8 cellular contexts compared by ENCODE assay signal in the genomic region with DNA sequence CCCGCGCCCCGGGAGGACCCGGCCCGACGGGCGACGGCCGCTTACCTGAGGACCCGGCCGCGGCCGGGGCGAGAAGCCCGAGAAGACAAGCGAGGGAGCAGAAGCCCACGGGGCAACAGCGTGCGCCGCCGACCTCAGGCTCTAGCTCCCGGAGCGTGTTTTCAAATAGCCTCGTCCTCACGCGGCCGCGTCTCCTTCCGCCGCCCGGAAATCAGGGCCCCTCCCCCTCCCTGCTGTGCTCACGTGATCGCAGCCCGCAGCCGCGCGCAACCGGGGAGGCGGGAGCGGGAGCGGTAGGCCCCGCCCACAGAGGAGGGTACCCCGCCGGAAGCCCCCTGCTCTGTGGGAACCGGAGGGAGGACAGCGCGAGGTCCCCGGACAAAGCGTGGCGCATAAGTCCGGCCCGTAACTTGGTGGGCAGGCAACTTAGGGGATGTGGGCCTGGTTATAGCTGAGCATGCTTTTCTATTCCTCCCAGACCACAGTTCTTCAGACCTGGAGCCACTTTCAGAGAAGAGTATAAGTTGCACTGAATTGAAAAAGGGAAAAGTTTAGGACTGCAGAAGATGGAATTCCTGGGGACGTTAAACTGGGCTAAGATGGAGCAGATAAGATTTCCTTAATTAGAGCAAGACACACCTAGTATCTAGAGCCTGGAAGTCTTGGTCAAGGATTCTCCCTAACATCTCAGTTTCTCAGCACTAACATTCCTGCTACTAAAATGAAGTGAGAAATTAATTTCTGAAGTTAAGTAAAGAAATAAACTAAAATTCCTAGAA. TPM values are rescaled to one million over a fixed set of nuclear protein-coding genes. Genes with fewer than 3 reads are reported as not detected.
DNase-seq lines count a peak whose midpoint lies in the region; ATAC-seq and TF ChIP-seq lines count a peak whose summit lies in the region.

A gene (minus strand): TSS at position 216 of the 779 bp plus-strand sequence. CDS start 3,579 bp downstream, outside the sequence.

- peak; percentile 79 for ATAC-seq in GM21786 (IDR thresholded peaks at IDR 0.05; ENCODE audit: unreplicated experiment)
- ATAC-seq in naive thymus-derived CD4-positive, alpha-beta T cell = peak; percentile 96
- peak; percentile 94 for ATAC-seq in stimulated activated memory B cell treated with anti-CD40 and anti-IgM and Interleukin-4, amounts not matched to agents 10 μg/mL and 1 μg/mL and 100 μg/mL, for 72 hours

- H3K9me3 ChIP-seq in KOPT-K1 (ENCODE audit: insufficient read depth, low read length, poor library complexity, severe bottlenecking) (no peaks in the 10 kb centered on the region), fibroblast of lung (ENCODE audit: control insufficient read depth, insufficient read depth, low read depth, low read length) (no peaks in the 10 kb centered on the region)
- no peaks in the 10 kb centered on the region for H3K9me3 ChIP-seq in naive thymus-derived CD4-positive, alpha-beta T cell (ENCODE audit: control insufficient read depth in 2 of 3, low read length in 3 of 3)

- CTCF ChIA-PET in naive thymus-derived CD4-positive, alpha-beta T cell (lab: Charles Lee) = no interaction called here

- H3K36me3 ChIP-seq in KOPT-K1 (ENCODE audit: insufficient read depth, low read length) = peaks cover 8% of the 10 kb centered on the region
- H3K36me3 ChIP-seq in fibroblast of lung (ENCODE audit: control insufficient read depth, insufficient read depth, low read length) = no peaks in the 10 kb centered on the region
- peaks cover 0 to 5% (median 0%) of the 10 kb centered on the region in 3 experiments for H3K36me3 ChIP-seq in naive thymus-derived CD4-positive, alpha-beta T cell (ENCODE audit: control insufficient read depth in 2 of 3, insufficient read depth in 3 of 3, low read length in 3 of 3)

- H3K79me2 ChIP-seq in fibroblast of lung (ENCODE audit: control insufficient read depth, insufficient read depth, low read length) = peaks cover 46% of the 10 kb centered on the region

- peaks cover 4% of the 10 kb centered on the region for H3K4me1 ChIP-seq in fibroblast of lung (ENCODE audit: control insufficient read depth, extremely low read depth, insufficient read depth, low read length)
- H3K4me1 ChIP-seq in naive thymus-derived CD4-positive, alpha-beta T cell (ENCODE audit: control insufficient read depth in 2 of 2, insufficient read depth in 2 of 2, low read length in 2 of 2) = peaks cover 8 to 22% of the 10 kb centered on the region in 2 donors

- H3K4me1 Mint-ChIP-seq in activated T-helper 1 cell treated with anti-CD3 and anti-CD28 coated beads, Interleukin-12 subunit alpha, Interleukin-12 subunit beta, Interleukin-2, Interleukin-4 antibody, amounts not matched to agents 30 ng/mL and 10 ng/mL and 1 ng/mL, durations not matched to agents 14 hours and 24 hours and 36 hours (ENCODE audit: low read depth) = peaks cover 50% of the 10 kb centered on the region
- peaks cover 32 to 62% (median 53%) of the 10 kb centered on the region in 7 donors for H3K4me1 Mint-ChIP-seq in naive thymus-derived CD4-positive, alpha-beta T cell
- H3K4me1 Mint-ChIP-seq in stimulated activated memory B cell treated with anti-CD40 and anti-IgM and Interleukin-4, amounts not matched to agents 10 μg/mL and 1 μg/mL and 100 μg/mL, for 72 hours = peaks cover 59% of the 10 kb centered on the region

- intact Hi-C loops in activated T-helper 1 cell treated with anti-CD3 and anti-CD28 coated beads, Interleukin-12 subunit alpha, Interleukin-12 subunit beta, Interleukin-2, Interleukin-4 antibody, amounts not matched to agents 30 ng/mL and 10 ng/mL and 1 ng/mL, durations not matched to agents 14 hours and 24 hours and 36 hours (cut with micrococcal nuclease) = loop anchor here (1.0 to 10.0 kb wide), 9 partner anchors 58 to 1180 kb away; a partner anchor contains a TSS
- intact Hi-C loops in naive thymus-derived CD4-positive, alpha-beta T cell (cut with micrococcal nuclease) = loop anchor here (1.0 to 10.0 kb wide), 16 partner anchors 28 to 1180 kb away; a partner anchor contains a TSS

- peak within 1 kb of the TSS; percentile 67 for H3K4me2 ChIP-seq in fibroblast of lung (ENCODE audit: extremely low read depth, insufficient read depth, low read length)

- no peaks in the 10 kb centered on the region for H3K27me3 Mint-ChIP-seq in activated T-helper 1 cell treated with anti-CD3 and anti-CD28 coated beads, Interleukin-12 subunit alpha, Interleukin-12 subunit beta, Interleukin-2, Interleukin-4 antibody, amounts not matched to agents 30 ng/mL and 10 ng/mL and 1 ng/mL, durations not matched to agents 14 hours and 24 hours and 36 hours (ENCODE audit: insufficient read depth)
- H3K27me3 Mint-ChIP-seq in naive thymus-derived CD4-positive, alpha-beta T cell = no peaks in the 10 kb centered on the region
- H3K27me3 Mint-ChIP-seq in stimulated activated memory B cell treated with anti-CD40 and anti-IgM and Interleukin-4, amounts not matched to agents 10 μg/mL and 1 μg/mL and 100 μg/mL, for 72 hours = no peaks in the 10 kb centered on the region

- peak within 1 kb of the TSS; percentile 91 for H3K4me3 Mint-ChIP-seq in activated T-helper 1 cell treated with anti-CD3 and anti-CD28 coated beads, Interleukin-12 subunit alpha, Interleukin-12 subunit beta, Interleukin-2, Interleukin-4 antibody, amounts not matched to agents 30 ng/mL and 10 ng/mL and 1 ng/mL, durations not matched to agents 14 hours and 24 hours and 36 hours
- peak within 1 kb of the TSS; percentile 87 to 99 (median 94) for H3K4me3 Mint-ChIP-seq in naive thymus-derived CD4-positive, alpha-beta T cell
- peak within 1 kb of the TSS; percentile 85 for H3K4me3 Mint-ChIP-seq in stimulated activated memory B cell treated with anti-CD40 and anti-IgM and Interleukin-4, amounts not matched to agents 10 μg/mL and 1 μg/mL and 100 μg/mL, for 72 hours

- peak within 1 kb of the TSS; percentile 75 for H3K27ac Mint-ChIP-seq in activated T-helper 1 cell treated with anti-CD3 and anti-CD28 coated beads, Interleukin-12 subunit alpha, Interleukin-12 subunit beta, Interleukin-2, Interleukin-4 antibody, amounts not matched to agents 30 ng/mL and 10 ng/mL and 1 ng/mL, durations not matched to agents 14 hours and 24 hours and 36 hours
- H3K27ac Mint-ChIP-seq in naive thymus-derived CD4-positive, alpha-beta T cell = peak within 1 kb of the TSS; percentile 77 to 94 (median 86)
- H3K27ac Mint-ChIP-seq in stimulated activated memory B cell treated with anti-CD40 and anti-IgM and Interleukin-4, amounts not matched to agents 10 μg/mL and 1 μg/mL and 100 μg/mL, for 72 hours = peak within 1 kb of the TSS; percentile 96

- H3K4me3 ChIP-seq in fibroblast of lung (replicated peaks in 1 of 4; ENCODE audit: control extremely low read depth in 1 of 4, insufficient read depth in 1 of 4, low read depth in 3 of 4, low read length in 4 of 4) = peak within 1 kb of the TSS; percentile 76 to 96 (median 86)
- peak within 1 kb of the TSS; percentile 79 for H3K4me3 ChIP-seq in naive thymus-derived CD4-positive, alpha-beta T cell (ENCODE audit: low read length)

- peaks cover 23% of the 10 kb centered on the region for H3K36me3 Mint-ChIP-seq in activated T-helper 1 cell treated with anti-CD3 and anti-CD28 coated beads, Interleukin-12 subunit alpha, Interleukin-12 subunit beta, Interleukin-2, Interleukin-4 antibody, amounts not matched to agents 30 ng/mL and 10 ng/mL and 1 ng/mL, durations not matched to agents 14 hours and 24 hours and 36 hours (ENCODE audit: low read depth)
- peaks cover 3 to 15% (median 5%) of the 10 kb centered on the region in 5 donors for H3K36me3 Mint-ChIP-seq in naive thymus-derived CD4-positive, alpha-beta T cell
- peaks cover 5% of the 10 kb centered on the region for H3K36me3 Mint-ChIP-seq in stimulated activated memory B cell treated with anti-CD40 and anti-IgM and Interleukin-4, amounts not matched to agents 10 μg/mL and 1 μg/mL and 100 μg/mL, for 72 hours

- H3K27ac ChIP-seq in KOPT-K1 (ENCODE audit: low read depth, low read length, poor library complexity, severe bottlenecking) (peak within 1 kb of the TSS; percentile 78), fibroblast of lung (ENCODE audit: insufficient read depth, low read length) (peak within 1 kb of the TSS; percentile 79)
- peak within 1 kb of the TSS; percentile 82 for H3K27ac ChIP-seq in naive thymus-derived CD4-positive, alpha-beta T cell (ENCODE audit: low read depth, low read length)

- TF ChIP-seq CTCF in fibroblast of lung (conservative IDR thresholded peaks at IDR 0.05 in 1 of 2, IDR thresholded peaks at IDR 0.05 in 1 of 2; ENCODE audit: low read depth in 1 of 2, low read length in 2 of 2) = no peak

- H3K27me3 ChIP-seq in fibroblast of lung (ENCODE audit: control insufficient read depth, insufficient read depth, low read length) = no peaks in the 10 kb centered on the region
- H3K27me3 ChIP-seq in naive thymus-derived CD4-positive, alpha-beta T cell (ENCODE audit: control insufficient read depth in 2 of 2, insufficient read depth in 2 of 2, low read length in 2 of 2) = no peaks in the 10 kb centered on the region

- peak within 1 kb of the TSS; percentile 86 for H2AFZ ChIP-seq in fibroblast of lung (ENCODE audit: low read length)

- DNase-seq in DMS79 treated with DMSO at 0.1 percent for 48 hours (lab: John Stamatoyannopoulos, UW) = peak; percentile 28
- peak; percentile 86 for DNase-seq in RPMI7951 (ENCODE audit: low read depth)
- DNase-seq in activated T-helper 1 cell treated with anti-CD3 and anti-CD28 coated beads, Interleukin-12 subunit alpha, Interleukin-12 subunit beta, Interleukin-2, Interleukin-4 antibody, amounts not matched to agents 30 ng/mL and 10 ng/mL and 1 ng/mL, durations not matched to agents 14 hours and 24 hours and 36 hours (ENCODE audit: low spot score) = peak; percentile 85
- DNase-seq in fibroblast of lung (ENCODE audit: low read depth in 2 of 2) = peak; percentile 83 to 88
- DNase-seq in naive thymus-derived CD4-positive, alpha-beta T cell = peak; percentile 80 to 94 (median 87)

- peak within 1 kb of the TSS; percentile 91 for H3K9ac ChIP-seq in fibroblast of lung (ENCODE audit: insufficient read depth, low read length)

- H3K9me3 Mint-ChIP-seq in activated T-helper 1 cell treated with anti-CD3 and anti-CD28 coated beads, Interleukin-12 subunit alpha, Interleukin-12 subunit beta, Interleukin-2, Interleukin-4 antibody, amounts not matched to agents 30 ng/mL and 10 ng/mL and 1 ng/mL, durations not matched to agents 14 hours and 24 hours and 36 hours = peaks cover 17% of the 10 kb centered on the region
- H3K9me3 Mint-ChIP-seq in naive thymus-derived CD4-positive, alpha-beta T cell = peaks cover 0 to 12% (median 2%) of the 10 kb centered on the region in 11 donors
- no peaks in the 10 kb centered on the region for H3K9me3 Mint-ChIP-seq in stimulated activated memory B cell treated with anti-CD40 and anti-IgM and Interleukin-4, amounts not matched to agents 10 μg/mL and 1 μg/mL and 100 μg/mL, for 72 hours

- POLR2A ChIA-PET in naive thymus-derived CD4-positive, alpha-beta T cell (lab: Charles Lee) = interaction anchor here (0.6 to 1.0 kb wide), 3 partner anchors 74 to 1402 kb away, joined by 3 to 4 read pairs (median 3); a partner anchor contains a TSS

- H4K20me1 ChIP-seq in fibroblast of lung (ENCODE audit: control insufficient read depth, extremely low read depth, insufficient read depth, low read length) = no peaks in the 10 kb centered on the region

RNA-seq across cellular contexts. Expression of the gene that starts here (rescaled TPM):
- total RNA-seq in RPMI7951 (2014; rRNA removed; shearing (Covaris generic)) = 33.4 and 38.3 TPM in 2 replicates
- total RNA-seq in activated T-helper 1 cell treated with anti-CD3 and anti-CD28 coated beads, Interleukin-12 subunit alpha, Interleukin-12 subunit beta, Interleukin-2, Interleukin-4 antibody, amounts not matched to agents 30 ng/mL and 10 ng/mL and 1 ng/mL, durations not matched to agents 14 hours and 24 hours and 36 hours = 30.4 and 30.9 TPM in 2 replicates
- 24.9 and 30.3 TPM in 2 replicates for total RNA-seq in fibroblast of lung
- polyA plus RNA-seq in fibroblast of lung = 23.6 and 31.3 TPM in 2 replicates
- 14.8 and 23.6 TPM in 2 replicates for polyA plus RNA-seq in fibroblast of lung (2012)
- polyA minus RNA-seq in fibroblast of lung (ENCODE audit: low replicate concordance) = 4.2 and 9.5 TPM in 2 replicates
- 10 to 100 TPM; 11.0 to 24.6 (median 18.2) TPM for total RNA-seq in naive thymus-derived CD4-positive, alpha-beta T cell
- 10 to 100 TPM; 13.6 to 20.5 TPM for polyA plus RNA-seq in naive thymus-derived CD4-positive, alpha-beta T cell

Comparison
In these comparisons a context has a peak if more than half of its experiments do, and no peak if none do; other contexts are left out.
1. Peak in every context shown above with its lines: DNase-seq, ATAC-seq, H3K4me3 ChIP-seq and H3K27ac ChIP-seq.
2. DNase-seq: peak in every context shown above with its lines; median percentile 87 in naive thymus-derived CD4-positive, alpha-beta T cell; 86 in RPMI7951; 86 in fibroblast of lung; 85 in activated T-helper 1 cell treated with anti-CD3 and anti-CD28 coated beads, Interleukin-12 subunit alpha, Interleukin-12 subunit beta, Interleukin-2, Interleukin-4 antibody, amounts not matched to agents 30 ng/mL and 10 ng/mL and 1 ng/mL, durations not matched to agents 14 hours and 24 hours and 36 hours; 28 in DMS79 treated with DMSO at 0.1 percent for 48 hours.